ENCODE assay signal across 2 cellular contexts in the genomic region with DNA sequence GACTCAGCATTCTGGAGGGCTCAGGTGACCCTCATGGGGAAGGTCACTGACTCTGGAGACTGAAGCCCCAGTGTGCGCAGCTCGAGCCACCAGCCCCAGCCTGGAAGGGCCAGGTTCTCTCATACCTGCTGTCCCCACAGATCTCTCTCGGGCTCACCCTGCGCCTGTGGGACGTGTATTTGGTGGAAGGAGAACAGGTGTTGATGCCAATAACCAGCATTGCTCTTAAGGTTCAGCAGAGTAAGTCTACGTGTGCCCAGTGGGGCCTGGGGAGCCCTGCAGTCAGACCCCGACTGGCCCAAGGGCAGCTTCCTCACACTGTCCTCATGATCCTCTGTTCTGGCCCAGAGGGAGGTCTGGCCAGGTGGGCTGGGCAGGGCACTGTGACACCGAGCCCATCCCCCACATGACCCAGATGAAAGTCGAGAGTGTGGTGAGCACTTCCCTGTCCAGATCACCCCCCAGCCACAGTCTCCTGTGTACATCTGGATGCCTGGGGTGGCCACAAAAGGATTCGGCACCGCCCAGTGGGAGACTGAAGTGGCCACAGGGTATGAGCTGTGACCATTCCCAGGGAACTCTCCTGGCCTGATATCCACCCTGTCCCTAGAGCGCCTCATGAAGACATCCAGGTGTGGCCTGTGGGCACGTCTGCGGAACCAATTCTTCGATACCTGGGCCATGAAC. TPM values are rescaled to one million over a fixed set of nuclear protein-coding genes. Genes with fewer than 3 reads are reported as not detected.
"Had no signal": no experiment of that assay in that cellular context is flagged by ENCODE, and none has a peak within 500 bp of the region (broad histone marks: within the 10 kb centered on the region; RNA-seq: fewer than 3 reads in every experiment).

No MANE protein-coding gene starts in this region.

RNA-seq across cellular contexts. Expression of gene USP6, which starts 21.8 kb away (rescaled TPM):
- total RNA-seq: body of pancreas had no signal

RNA-seq across cellular contexts. Expression of gene ZFP3, which starts 59.4 kb away (rescaled TPM):
- total RNA-seq: astrocyte had no signal
